In genomic region chr5:98770911-98771322, GRCh38 we compare ENCODE assay signal across 8 cellular contexts. TPM values are rescaled to one million over a fixed set of nuclear protein-coding genes. Genes with fewer than 3 reads are reported as not detected.
DNase-seq lines count a peak whose midpoint lies in the region; ATAC-seq and TF ChIP-seq lines count a peak whose summit lies in the region.

No MANE protein-coding gene starts in this region.

- peaks cover 20% of the 10 kb centered on the region for H3K4me1 ChIP-seq in adipocyte (ENCODE audit: control insufficient read depth, insufficient read depth, low read length)
- peaks cover 5% of the 10 kb centered on the region for H3K4me1 ChIP-seq in testis

- ATAC-seq in HG02970 (IDR thresholded peaks at IDR 0.05; ENCODE audit: low FRiP score, unreplicated experiment) = no peak

- H3K9me3 ChIP-seq in adipocyte (ENCODE audit: control insufficient read depth, low read length) (no peaks in the 10 kb centered on the region), testis (no peaks in the 10 kb centered on the region)

- H3K27me3 ChIP-seq in adipocyte (replicated peaks; ENCODE audit: control insufficient read depth, insufficient read depth, low read length) (no peaks in the 10 kb centered on the region), testis (no peaks in the 10 kb centered on the region)

- DNase-seq in HCEC 1CT = peak; percentile 46
- DNase-seq in adipocyte (ENCODE audit: low read depth) = no peak
- peak; percentile 77 for DNase-seq in kidney glomerular epithelial cell (lab: John Stamatoyannopoulos, UW)
- DNase-seq in testis = no peak
- no peak for DNase-seq in stimulated activated CD8-positive, alpha-beta memory T cell treated with anti-CD3 and anti-CD28 coated beads, Interleukin-4, amount 100 ng/mL, for 48 hours
- DNase-seq in activated gamma-delta T cell treated with Interleukin-2 at 50 U/mL for 16 hours = no peak

- peak overlapping the region; percentile 49 for H3K27ac ChIP-seq in C4-2B
- H3K27ac ChIP-seq in testis = peak overlapping the region; percentile 62 to 71

- 0 to 2% methylated on average over 6 of the region's 6 CpGs for WGBS in testis, 2 donors

- intact Hi-C loops in testis (cut with DNase I; ENCODE audit: low total_unique reads) = loop anchor here (5.0 kb wide), 1 partner anchor 1964 kb away; the partner anchor contains the start of gene ERAP1

- no peak for TF ChIP-seq POLR2A in testis (IDR thresholded peaks at IDR 0.05)

- H3K36me3 ChIP-seq in adipocyte (ENCODE audit: control insufficient read depth, insufficient read depth, low read length, severe bottlenecking) (peaks cover 2% of the 10 kb centered on the region), testis (ENCODE audit: low read depth, missing control alignments) (no peaks in the 10 kb centered on the region)

- no peak for TF ChIP-seq CTCF in C4-2B (conservative IDR thresholded peaks at IDR 0.05)
- no peak for TF ChIP-seq CTCF in testis (IDR thresholded peaks at IDR 0.05)

- peak overlapping the region; percentile 93 for H3K9ac ChIP-seq in adipocyte (ENCODE audit: low read length)

- peak overlapping the region; percentile 90 for H3K4me3 ChIP-seq in adipocyte (ENCODE audit: low read length)
- H3K4me3 ChIP-seq in testis = peak overlapping the region; percentile 60 to 77

RNA-seq across cellular contexts. Expression of gene RGMB, which starts 2.5 kb away (rescaled TPM):
- 10 to 100 TPM; 41.2 to 47.4 TPM for total RNA-seq in testis
- 22.4 TPM for polyA plus RNA-seq in testis (ENCODE audit: insufficient read depth, low read depth, low replicate concordance)

Comparison
In these comparisons a context has a peak if more than half of its experiments do, and no peak if none do; other contexts are left out.
1. DNase-seq: peak in HCEC 1CT (single experiment) and kidney glomerular epithelial cell (single experiment); none in adipocyte (single experiment), testis (single experiment), stimulated activated CD8-positive, alpha-beta memory T cell treated with anti-CD3 and anti-CD28 coated beads, Interleukin-4, amount 100 ng/mL, for 48 hours (single experiment) and activated gamma-delta T cell treated with Interleukin-2 at 50 U/mL for 16 hours (single experiment).